Comparison of ENCODE assay signal across 1 cellular context in genomic region chr14:20494935-20495766, GRCh38.
TF ChIP-seq lines count a peak whose summit lies in the region.

No MANE protein-coding gene starts in this region.

TF ChIP-seq in HCT116, 20 proteins besides CTCF, POLR2A, EP300 and RAD21 (continued from another document):
- TF ChIP-seq REST (IDR thresholded peaks at IDR 0.05; ENCODE audit: low read depth) (no peak), SRF (IDR thresholded peaks at IDR 0.05; ENCODE audit: low read depth) (no peak), CEBPB (IDR thresholded peaks at IDR 0.05; ENCODE audit: low read depth) (peak; percentile 73), SP1 (IDR thresholded peaks at IDR 0.05; ENCODE audit: low read depth) (peak; percentile 62; the same call in 1 of the 2 replicates), EGR1 (IDR thresholded peaks at IDR 0.05; ENCODE audit: low read depth) (no peak)
